Comparison of ENCODE assay signal across 17 cellular contexts in the genomic region with DNA sequence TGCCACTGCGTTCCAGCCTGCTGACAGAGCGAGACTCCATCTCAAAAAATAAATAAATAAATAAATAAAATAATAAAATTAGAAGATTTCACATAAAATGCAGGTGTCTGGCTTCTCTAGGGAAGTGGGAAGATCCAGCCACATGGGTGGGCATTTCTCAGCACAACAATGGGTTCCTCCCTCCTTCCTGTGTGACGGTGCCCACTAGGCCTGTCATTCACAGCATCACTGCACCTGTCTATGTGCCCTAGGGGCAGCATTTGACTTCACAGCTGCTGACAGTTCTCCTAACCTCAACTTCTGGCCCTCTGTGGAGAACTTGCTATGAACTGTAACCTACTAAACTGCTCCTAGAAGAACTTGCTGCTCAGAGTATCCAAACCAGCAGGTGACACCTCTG. TPM values are rescaled to one million over a fixed set of nuclear protein-coding genes. Genes with fewer than 3 reads are reported as not detected.
DNase-seq lines count a peak whose midpoint lies in the region; ATAC-seq and TF ChIP-seq lines count a peak whose summit lies in the region.
"Had no signal": no experiment of that assay in that cellular context is flagged by ENCODE, and none has a peak within 500 bp of the region (broad histone marks: within the 10 kb centered on the region; RNA-seq: fewer than 3 reads in every experiment).

No MANE protein-coding gene starts in this region.

- peak in 1 of 7 experiments; percentile 46 for DNase-seq in CD8-positive, alpha-beta T cell
- DNase-seq in activated T-helper 1 cell treated with anti-CD3 and anti-CD28 coated beads, Interleukin-12 subunit alpha, Interleukin-12 subunit beta, Interleukin-2, Interleukin-4 antibody, amounts not matched to agents 30 ng/mL and 10 ng/mL and 1 ng/mL, durations not matched to agents 14 hours and 24 hours and 36 hours (ENCODE audit: low spot score) = no peak
- no peak for DNase-seq in natural killer cell
- no peak for DNase-seq in breast epithelium (ENCODE audit: low spot score in 2 of 2)
- DNase-seq: activated CD4-positive, CD25-positive, alpha-beta regulatory T cell treated with anti-CD3 and anti-CD28 coated beads, Interleukin-2, amount 50 U/mL, for 72 hours; cortex of kidney; kidney; NCI-H1694 treated with DMSO at 0.1 percent for 48 hours; NCI-H526; ovary; small intestine had no signal

- H3K27ac ChIP-seq in CD8-positive, alpha-beta T cell (ENCODE audit: low read depth, low read length) = no peak overlapping the region
- no peak overlapping the region for H3K27ac ChIP-seq in breast epithelium
- H3K27ac ChIP-seq: ascending aorta, ovary had no signal

- peaks cover 10% of the 10 kb centered on the region for H3K36me3 ChIP-seq in CD8-positive, alpha-beta T cell (ENCODE audit: insufficient read depth, low read length)
- H3K36me3 ChIP-seq in breast epithelium = no peaks in the 10 kb centered on the region
- H3K36me3 ChIP-seq: ovary had no signal

- POLR2A ChIA-PET in CD8-positive, alpha-beta T cell (lab: Charles Lee) = interaction anchor here (1.1 kb wide), 1 partner anchor 14 kb away, joined by 3 read pairs; no protein-coding TSS in a partner anchor

- CTCF ChIA-PET in CD8-positive, alpha-beta T cell (lab: Charles Lee) = interaction anchor here (1.3 to 1.6 kb wide), 2 partner anchors 27 to 216 kb away, joined by 3 to 5 read pairs; no protein-coding TSS in a partner anchor

- no peak for ATAC-seq in CD8-positive, alpha-beta T cell
- no peak for ATAC-seq in natural killer cell
- ATAC-seq in GM19452 (IDR thresholded peaks at IDR 0.05; ENCODE audit: unreplicated experiment) = no peak
- ATAC-seq in esophagus mucosa = no peak
- ATAC-seq: HCT116 had no signal

- peak overlapping the region; percentile 29 for H3K4me3 Mint-ChIP-seq in CD8-positive, alpha-beta T cell
- H3K4me3 Mint-ChIP-seq in IgD-negative memory B cell (peak overlapping the region in 3 of 4 donors; percentile 77 to 87 (median 81)), natural killer cell (peak overlapping the region; percentile 63)
- H3K4me3 Mint-ChIP-seq in activated T-helper 1 cell treated with anti-CD3 and anti-CD28 coated beads, Interleukin-12 subunit alpha, Interleukin-12 subunit beta, Interleukin-2, Interleukin-4 antibody, amounts not matched to agents 30 ng/mL and 10 ng/mL and 1 ng/mL, durations not matched to agents 14 hours and 24 hours and 36 hours = peak overlapping the region; percentile 54
- H3K4me3 Mint-ChIP-seq: CD14-positive monocyte had no signal

- no peaks in the 10 kb centered on the region for H3K27me3 Mint-ChIP-seq in CD8-positive, alpha-beta T cell (ENCODE audit: low read depth)
- H3K27me3 Mint-ChIP-seq in IgD-negative memory B cell = no peaks in the 10 kb centered on the region
- H3K27me3 Mint-ChIP-seq in activated T-helper 1 cell treated with anti-CD3 and anti-CD28 coated beads, Interleukin-12 subunit alpha, Interleukin-12 subunit beta, Interleukin-2, Interleukin-4 antibody, amounts not matched to agents 30 ng/mL and 10 ng/mL and 1 ng/mL, durations not matched to agents 14 hours and 24 hours and 36 hours (ENCODE audit: insufficient read depth) = peaks cover 1% of the 10 kb centered on the region
- no peaks in the 10 kb centered on the region for H3K27me3 Mint-ChIP-seq in natural killer cell (ENCODE audit: low read depth in 2 of 2)

- H3K4me1 Mint-ChIP-seq in CD8-positive, alpha-beta T cell (ENCODE audit: low read depth) = peaks cover 34% of the 10 kb centered on the region
- H3K4me1 Mint-ChIP-seq in IgD-negative memory B cell (peaks cover 32 to 52% (median 35%) of the 10 kb centered on the region in 3 donors), natural killer cell (peaks cover 43 to 53% of the 10 kb centered on the region in 2 donors)
- peaks cover 15% of the 10 kb centered on the region for H3K4me1 Mint-ChIP-seq in activated T-helper 1 cell treated with anti-CD3 and anti-CD28 coated beads, Interleukin-12 subunit alpha, Interleukin-12 subunit beta, Interleukin-2, Interleukin-4 antibody, amounts not matched to agents 30 ng/mL and 10 ng/mL and 1 ng/mL, durations not matched to agents 14 hours and 24 hours and 36 hours (ENCODE audit: low read depth)

- H3K4me1 ChIP-seq in CD8-positive, alpha-beta T cell (ENCODE audit: insufficient read depth, low read length) = peaks cover 19% of the 10 kb centered on the region
- peaks cover 3% of the 10 kb centered on the region in 2 donors for H3K4me1 ChIP-seq in breast epithelium

- H3K27ac Mint-ChIP-seq in CD8-positive, alpha-beta T cell = peak overlapping the region; percentile 77
- peak overlapping the region; percentile 84 to 92 (median 90) for H3K27ac Mint-ChIP-seq in IgD-negative memory B cell
- H3K27ac Mint-ChIP-seq in activated T-helper 1 cell treated with anti-CD3 and anti-CD28 coated beads, Interleukin-12 subunit alpha, Interleukin-12 subunit beta, Interleukin-2, Interleukin-4 antibody, amounts not matched to agents 30 ng/mL and 10 ng/mL and 1 ng/mL, durations not matched to agents 14 hours and 24 hours and 36 hours = no peak overlapping the region
- peak overlapping the region; percentile 77 to 94 for H3K27ac Mint-ChIP-seq in natural killer cell
- H3K27ac Mint-ChIP-seq: CD14-positive monocyte had no signal

- no peaks in the 10 kb centered on the region for H3K9me3 ChIP-seq in CD8-positive, alpha-beta T cell (ENCODE audit: low read length)
- no peaks in the 10 kb centered on the region for H3K9me3 ChIP-seq in breast epithelium
- H3K9me3 ChIP-seq: ascending aorta, ovary had no signal

- intact Hi-C loops in CD8-positive, alpha-beta T cell (cut with DNase I, micrococcal nuclease) = loop anchor here in 1 of 2 experiments (10.0 kb wide), 1 partner anchor 419 kb away; no protein-coding TSS in a partner anchor
- intact Hi-C loops in activated T-helper 1 cell treated with anti-CD3 and anti-CD28 coated beads, Interleukin-12 subunit alpha, Interleukin-12 subunit beta, Interleukin-2, Interleukin-4 antibody, amounts not matched to agents 30 ng/mL and 10 ng/mL and 1 ng/mL, durations not matched to agents 14 hours and 24 hours and 36 hours (cut with micrococcal nuclease) = no loop called here
- intact Hi-C loops in natural killer cell (cut with micrococcal nuclease) (loop anchor here (10.0 kb wide), 1 partner anchor 51 kb away; no protein-coding TSS in a partner anchor), breast epithelium (cut with DNase I; ENCODE audit: low total_unique reads) (no loop called here)

- H3K27me3 ChIP-seq in CD8-positive, alpha-beta T cell (ENCODE audit: insufficient read depth, low read length) = no peaks in the 10 kb centered on the region
- no peaks in the 10 kb centered on the region for H3K27me3 ChIP-seq in breast epithelium
- H3K27me3 ChIP-seq: ascending aorta, ovary had no signal

- TF ChIP-seq POLR2A in breast epithelium (IDR thresholded peaks at IDR 0.05) = no peak

- peaks cover 21% of the 10 kb centered on the region for H3K36me3 Mint-ChIP-seq in CD8-positive, alpha-beta T cell
- peaks cover 1% of the 10 kb centered on the region for H3K36me3 Mint-ChIP-seq in IgD-negative memory B cell
- H3K36me3 Mint-ChIP-seq in activated T-helper 1 cell treated with anti-CD3 and anti-CD28 coated beads, Interleukin-12 subunit alpha, Interleukin-12 subunit beta, Interleukin-2, Interleukin-4 antibody, amounts not matched to agents 30 ng/mL and 10 ng/mL and 1 ng/mL, durations not matched to agents 14 hours and 24 hours and 36 hours (ENCODE audit: low read depth) = peaks cover 27% of the 10 kb centered on the region
- H3K36me3 Mint-ChIP-seq in natural killer cell = no peaks in the 10 kb centered on the region

- TF ChIP-seq CTCF in CD8-positive, alpha-beta T cell (IDR thresholded peaks at IDR 0.05) = no peak
- TF ChIP-seq CTCF in natural killer cell (IDR thresholded peaks at IDR 0.05) = no peak
- TF ChIP-seq CTCF in breast epithelium (IDR thresholded peaks at IDR 0.05) = no peak

- no peak overlapping the region for H3K4me3 ChIP-seq in CD8-positive, alpha-beta T cell (ENCODE audit: low read depth, low read length)
- no peak overlapping the region for H3K4me3 ChIP-seq in breast epithelium
- H3K4me3 ChIP-seq: ascending aorta, ovary had no signal

- H3K9me3 Mint-ChIP-seq in CD8-positive, alpha-beta T cell = no peaks in the 10 kb centered on the region
- H3K9me3 Mint-ChIP-seq in IgD-negative memory B cell (no peaks in the 10 kb centered on the region), natural killer cell (no peaks in the 10 kb centered on the region)
- H3K9me3 Mint-ChIP-seq in activated T-helper 1 cell treated with anti-CD3 and anti-CD28 coated beads, Interleukin-12 subunit alpha, Interleukin-12 subunit beta, Interleukin-2, Interleukin-4 antibody, amounts not matched to agents 30 ng/mL and 10 ng/mL and 1 ng/mL, durations not matched to agents 14 hours and 24 hours and 36 hours = no peaks in the 10 kb centered on the region
- H3K9me3 Mint-ChIP-seq: CD14-positive monocyte had no signal

RNA-seq across cellular contexts. Expression of gene ABHD15, which starts 3.0 kb away (rescaled TPM):
- 1 to 10 TPM; 8.3 to 8.7 TPM for total RNA-seq in CD8-positive, alpha-beta T cell
- polyA plus RNA-seq in IgD-negative memory B cell = 11.7 TPM
- 18.5 and 19.5 TPM in 2 replicates for total RNA-seq in activated T-helper 1 cell treated with anti-CD3 and anti-CD28 coated beads, Interleukin-12 subunit alpha, Interleukin-12 subunit beta, Interleukin-2, Interleukin-4 antibody, amounts not matched to agents 30 ng/mL and 10 ng/mL and 1 ng/mL, durations not matched to agents 14 hours and 24 hours and 36 hours
- total RNA-seq in natural killer cell (10 to 100 TPM; 31.7 to 33.8 (median 33.1) TPM), breast epithelium (10 to 100 TPM in 1 of 3 donors, 1 to 10 TPM in 2; 7.9 to 29.3 (median 9.8) TPM), esophagus mucosa (2.5 TPM)

RNA-seq across cellular contexts. Expression of gene TP53I13, which starts 4.7 kb away (rescaled TPM):
- total RNA-seq in CD8-positive, alpha-beta T cell = 10 to 100 TPM; 50.2 to 54.1 TPM
- polyA plus RNA-seq in IgD-negative memory B cell = 29.4 TPM
- total RNA-seq in activated T-helper 1 cell treated with anti-CD3 and anti-CD28 coated beads, Interleukin-12 subunit alpha, Interleukin-12 subunit beta, Interleukin-2, Interleukin-4 antibody, amounts not matched to agents 30 ng/mL and 10 ng/mL and 1 ng/mL, durations not matched to agents 14 hours and 24 hours and 36 hours = 67.4 and 71.8 TPM in 2 replicates
- total RNA-seq in natural killer cell (100 to 1,000 TPM; 122 to 148 (median 148) TPM), breast epithelium (100 to 1,000 TPM in 1 of 3 donors, 10 to 100 TPM in 2; 34.1 to 114 (median 56.0) TPM), esophagus mucosa (13.4 TPM)

RNA-seq across cellular contexts. Expression of gene GIT1, which starts 25.6 kb away (rescaled TPM):
- 10 to 100 TPM; 25.8 to 27.0 TPM for total RNA-seq in CD8-positive, alpha-beta T cell
- 8.6 TPM for polyA plus RNA-seq in IgD-negative memory B cell
- 81.0 and 87.5 TPM in 2 replicates for total RNA-seq in activated T-helper 1 cell treated with anti-CD3 and anti-CD28 coated beads, Interleukin-12 subunit alpha, Interleukin-12 subunit beta, Interleukin-2, Interleukin-4 antibody, amounts not matched to agents 30 ng/mL and 10 ng/mL and 1 ng/mL, durations not matched to agents 14 hours and 24 hours and 36 hours
- total RNA-seq in natural killer cell = 10 to 100 TPM; 39.4 to 61.4 (median 54.6) TPM
- total RNA-seq in breast epithelium = 10 to 100 TPM; 28.5 to 41.3 (median 31.2) TPM
- total RNA-seq in esophagus mucosa = 28.7 TPM

RNA-seq across cellular contexts. Expression of gene ANKRD13B, which starts 29.1 kb away (rescaled TPM):
- 1 to 10 TPM in 1 of 2 experiments, under 1 TPM in 1; 0.83 to 1.3 TPM for total RNA-seq in CD8-positive, alpha-beta T cell
- polyA plus RNA-seq in IgD-negative memory B cell = not detected
- total RNA-seq in activated T-helper 1 cell treated with anti-CD3 and anti-CD28 coated beads, Interleukin-12 subunit alpha, Interleukin-12 subunit beta, Interleukin-2, Interleukin-4 antibody, amounts not matched to agents 30 ng/mL and 10 ng/mL and 1 ng/mL, durations not matched to agents 14 hours and 24 hours and 36 hours = 45.8 and 46.2 TPM in 2 replicates
- total RNA-seq in natural killer cell = 1 to 10 TPM; 2.3 to 6.6 (median 4.0) TPM
- total RNA-seq in breast epithelium = 10 to 100 TPM in 1 of 3 donors, 1 to 10 TPM in 2; 8.5 to 13.0 (median 9.2) TPM
- total RNA-seq in esophagus mucosa = 2.7 TPM
- polyA plus RNA-seq: CD14-positive monocyte had no signal

RNA-seq across cellular contexts. Expression of gene CORO6, which starts 58.9 kb away (rescaled TPM):
- total RNA-seq in CD8-positive, alpha-beta T cell = 1 to 10 TPM; 1.2 to 1.7 TPM
- polyA plus RNA-seq in IgD-negative memory B cell = not detected
- total RNA-seq in activated T-helper 1 cell treated with anti-CD3 and anti-CD28 coated beads, Interleukin-12 subunit alpha, Interleukin-12 subunit beta, Interleukin-2, Interleukin-4 antibody, amounts not matched to agents 30 ng/mL and 10 ng/mL and 1 ng/mL, durations not matched to agents 14 hours and 24 hours and 36 hours = 5.1 and 6.4 TPM in 2 replicates
- total RNA-seq in natural killer cell = 10 to 100 TPM in 1 of 3 donors, 1 to 10 TPM in 2; 2.4 to 18.7 (median 3.9) TPM
- 10 to 100 TPM in 2 of 3 donors, 1 to 10 TPM in 1; 6.6 to 21.3 (median 16.8) TPM for total RNA-seq in breast epithelium
- total RNA-seq in esophagus mucosa = 1.4 TPM
- polyA plus RNA-seq: CD14-positive monocyte had no signal

Comparison
In these comparisons a context has a peak if more than half of its experiments do, and no peak if none do; other contexts are left out.
1. H3K4me3 Mint-ChIP-seq: peak in every context shown above with its lines; median percentile 81 in IgD-negative memory B cell; 63 in natural killer cell; 54 in activated T-helper 1 cell treated with anti-CD3 and anti-CD28 coated beads, Interleukin-12 subunit alpha, Interleukin-12 subunit beta, Interleukin-2, Interleukin-4 antibody, amounts not matched to agents 30 ng/mL and 10 ng/mL and 1 ng/mL, durations not matched to agents 14 hours and 24 hours and 36 hours; 29 in CD8-positive, alpha-beta T cell.